35 cellular contexts compared by ENCODE assay signal in the genomic region with DNA sequence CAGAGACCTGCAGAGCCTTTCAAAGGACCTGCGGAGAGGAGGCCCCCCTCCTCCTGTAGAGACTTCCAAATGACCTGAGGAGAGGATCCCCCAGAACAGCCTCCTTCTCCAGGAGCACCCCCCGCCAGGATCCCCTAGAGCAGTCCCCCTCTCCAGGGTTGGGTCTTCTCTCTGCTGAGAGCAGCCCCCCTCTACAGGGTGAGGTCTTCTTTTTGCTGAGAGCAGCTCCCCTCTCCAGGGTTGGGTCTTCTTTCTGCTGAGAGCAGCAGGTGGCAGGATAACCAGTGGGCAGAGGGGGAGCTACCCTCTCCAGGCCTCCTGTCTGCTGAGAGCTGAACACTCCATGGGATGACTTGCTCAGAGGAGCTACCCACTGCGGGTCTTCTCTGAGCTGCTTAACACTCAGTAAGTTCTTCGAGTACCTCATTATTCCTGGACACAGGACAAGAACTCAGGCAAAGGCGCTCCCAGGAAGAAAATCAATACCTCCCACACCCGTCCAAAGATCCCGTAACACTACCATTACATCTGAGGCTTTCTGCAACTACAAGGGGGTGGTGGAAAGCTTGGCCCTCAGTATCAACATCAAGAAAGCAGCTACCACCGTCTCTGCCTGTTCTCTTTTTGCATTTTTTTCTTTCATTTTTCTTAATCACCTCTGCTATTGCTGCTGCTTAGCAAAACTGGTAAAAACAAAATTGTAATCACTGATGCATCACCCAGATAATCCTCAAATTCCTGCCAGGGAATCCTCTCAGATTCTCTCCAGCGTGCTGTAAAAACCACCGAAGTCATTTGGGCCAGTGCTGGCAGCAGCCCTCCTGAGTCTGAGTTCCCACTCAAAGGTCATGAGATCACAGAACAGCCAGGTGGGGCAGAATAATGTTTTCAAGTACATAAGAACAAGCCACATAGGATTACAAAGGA. TPM values are rescaled to one million over a fixed set of nuclear protein-coding genes. Genes with fewer than 3 reads are reported as not detected.
DNase-seq lines count a peak whose midpoint lies in the region; ATAC-seq, FAIRE-seq and TF ChIP-seq lines count a peak whose summit lies in the region.
"Had no signal": no experiment of that assay in that cellular context is flagged by ENCODE, and none has a peak within 500 bp of the region (broad histone marks: within the 10 kb centered on the region; RNA-seq: fewer than 3 reads in every experiment).

No MANE protein-coding gene starts in this region.

- peak overlapping the region; percentile 96 for H2AK5ac ChIP-seq in mesenchymal stem cell (ENCODE audit: low read length, severe bottlenecking)

- H2AFZ ChIP-seq in mesenchymal stem cell (ENCODE audit: low read depth, low read length) = no peak overlapping the region

- H3K18ac ChIP-seq in mesenchymal stem cell (ENCODE audit: low read depth in 1 of 2, low read length in 2 of 2) = no peak overlapping the region

- H4K8ac ChIP-seq in mesenchymal stem cell (ENCODE audit: low read length) = no peak overlapping the region

- peak overlapping the region; percentile 52 for H3K27ac ChIP-seq in mesenchymal stem cell (ENCODE audit: low read length, poor library complexity, severe bottlenecking)
- H3K27ac ChIP-seq in small intestine (ENCODE audit: low read depth in 1 of 2, low read length in 1 of 2) = peak overlapping the region in 1 of 2 donors; percentile 2
- H3K27ac ChIP-seq in adrenal gland = no peak overlapping the region
- H3K27ac ChIP-seq: right atrium auricular region, RWPE1, uterus had no signal

- H3K9me3 Mint-ChIP-seq in activated CD8-positive, alpha-beta memory T cell treated with anti-CD3 and anti-CD28 coated beads, Interleukin-2, amount 10 ng/mL, durations not matched to agents 7 days and 5 days (ENCODE audit: low read depth) = no peaks in the 10 kb centered on the region
- H3K9me3 Mint-ChIP-seq: activated CD4-positive, alpha-beta T cell treated with anti-CD3 and anti-CD28 coated beads, Interleukin-2, amount 10 ng/mL, durations not matched to agents 24 days and 14 days; activated naive CD8-positive, alpha-beta T cell treated with anti-CD3 and anti-CD28 coated beads, Interleukin-2, amount 10 ng/mL, durations not matched to agents 7 days and 5 days; activated T-cell treated with anti-CD3 and anti-CD28 coated beads, Interleukin-2, amount 50 U/mL, for 24 hours; dendritic cell treated with granulocyte-macrophage colony-stimulating factor and Interleukin-4, amounts not matched to agents 40 ng/mL and 50 ng/mL, for 4 days; natural killer cell; stimulated activated naive CD8-positive, alpha-beta T cell treated with anti-CD3 and anti-CD28 coated beads, Interleukin-15, Interleukin-2, amounts not matched to agents 100 ng/mL and 50 ng/mL, for 24 hours had no signal

- H2BK5ac ChIP-seq in mesenchymal stem cell (ENCODE audit: low read depth, low read length, poor library complexity, severe bottlenecking) = no peak overlapping the region

- H3K36me3 Mint-ChIP-seq in activated CD8-positive, alpha-beta memory T cell treated with anti-CD3 and anti-CD28 coated beads, Interleukin-2, amount 10 ng/mL, durations not matched to agents 7 days and 5 days = no peaks in the 10 kb centered on the region
- H3K36me3 Mint-ChIP-seq: activated naive CD8-positive, alpha-beta T cell treated with anti-CD3 and anti-CD28 coated beads, Interleukin-2, amount 10 ng/mL, durations not matched to agents 7 days and 5 days; natural killer cell had no signal

- H3K4me3 ChIP-seq in mesenchymal stem cell (ENCODE audit: insufficient read depth in 1 of 2, low read depth in 1 of 2, low read length in 2 of 2) (no peak overlapping the region), small intestine (ENCODE audit: low read depth in 1 of 2, low read length in 2 of 2) (no peak overlapping the region), adrenal gland (no peak overlapping the region)
- H3K4me3 ChIP-seq: GM23338, right atrium auricular region, SJSA1, uterus had no signal

- H3K4me1 ChIP-seq in mesenchymal stem cell (ENCODE audit: control insufficient read depth, insufficient read depth, low read depth, low read length) (peaks cover 36% of the 10 kb centered on the region), small intestine (ENCODE audit: control insufficient read depth in 2 of 2, insufficient read depth in 1 of 2, low read depth in 1 of 2, low read length in 1 of 2) (no peaks in the 10 kb centered on the region), adrenal gland (replicated peaks in 1 of 2) (peaks cover 0 to 5% of the 10 kb centered on the region in 2 donors)
- H3K4me1 ChIP-seq: right atrium auricular region, uterus had no signal

- H3K4ac ChIP-seq in mesenchymal stem cell (ENCODE audit: low read depth in 1 of 2, low read length in 2 of 2) = no peak overlapping the region

- H4K91ac ChIP-seq in mesenchymal stem cell (ENCODE audit: low read length) = peak overlapping the region; percentile 20

- DNase-seq in NCI-H82 (lab: John Stamatoyannopoulos, UW) (peak; percentile 6), NCI-H82 treated with DMSO at 0.1 percent for 48 hours (lab: John Stamatoyannopoulos, UW; ENCODE audit: unreplicated experiment) (no peak), amniotic epithelial cell (ENCODE audit: low read depth) (peak; percentile 49), mesenchymal stem cell (no peak), small intestine (peak; percentile 82), adrenal gland (no peak), NCI-H1105 treated with DMSO at 0.1 percent for 48 hours (lab: John Stamatoyannopoulos, UW) (no peak)
- no peak for DNase-seq in activated CD8-positive, alpha-beta memory T cell treated with anti-CD3 and anti-CD28 coated beads, Interleukin-2, amount 10 ng/mL, durations not matched to agents 7 days and 5 days
- DNase-seq: 8988T; activated CD4-positive, alpha-beta T cell treated with anti-CD3 and anti-CD28 coated beads, Interleukin-2, amount 10 ng/mL, durations not matched to agents 24 days and 14 days; activated gamma-delta T cell treated with Interleukin-2 at 50 U/mL for 16 hours; activated naive CD8-positive, alpha-beta T cell treated with anti-CD3 and anti-CD28 coated beads, Interleukin-2, amount 10 ng/mL, durations not matched to agents 7 days and 5 days; activated T-cell treated with anti-CD3 and anti-CD28 coated beads, Interleukin-2, amount 50 U/mL, for 24 hours; caudate nucleus; DMS79 treated with DMSO at 0.1 percent for 48 hours; KBM-7; MM.1S; natural killer cell; NCI-H1417; NCI-H2081; NCI-H446; stimulated activated CD8-positive, alpha-beta memory T cell treated with anti-CD3 and anti-CD28 coated beads, Interleukin-4, amount 100 ng/mL, for 48 hours; T-helper 9 cell; uterus had no signal

- H3K27me3 Mint-ChIP-seq in activated CD8-positive, alpha-beta memory T cell treated with anti-CD3 and anti-CD28 coated beads, Interleukin-2, amount 10 ng/mL, durations not matched to agents 7 days and 5 days = peaks cover 14% of the 10 kb centered on the region
- H3K27me3 Mint-ChIP-seq: dendritic cell treated with granulocyte-macrophage colony-stimulating factor and Interleukin-4, amounts not matched to agents 40 ng/mL and 50 ng/mL, for 4 days had no signal

- WGBS in mesenchymal stem cell = 91% methylated on average over 10 of the region's 10 CpGs
- 39 to 67% (median 50%) methylated on average over 10 of the region's 10 CpGs for WGBS in small intestine, 3 donors
- 72 to 81% (median 76%) methylated on average over 8 to 10 of the region's 10 CpGs for WGBS in adrenal gland, 4 donors

- TF ChIP-seq CTCF in adrenal gland (IDR thresholded peaks at IDR 0.05) = no peak

- H3K4me3 Mint-ChIP-seq in activated CD8-positive, alpha-beta memory T cell treated with anti-CD3 and anti-CD28 coated beads, Interleukin-2, amount 10 ng/mL, durations not matched to agents 7 days and 5 days = no peak overlapping the region
- H3K4me3 Mint-ChIP-seq: activated CD4-positive, alpha-beta T cell treated with anti-CD3 and anti-CD28 coated beads, Interleukin-2, amount 10 ng/mL, durations not matched to agents 24 days and 14 days; activated naive CD8-positive, alpha-beta T cell treated with anti-CD3 and anti-CD28 coated beads, Interleukin-2, amount 10 ng/mL, durations not matched to agents 7 days and 5 days; activated T-cell treated with anti-CD3 and anti-CD28 coated beads, Interleukin-2, amount 50 U/mL, for 24 hours; dendritic cell treated with granulocyte-macrophage colony-stimulating factor and Interleukin-4, amounts not matched to agents 40 ng/mL and 50 ng/mL, for 4 days; GM23338; natural killer cell; stimulated activated naive CD8-positive, alpha-beta T cell treated with anti-CD3 and anti-CD28 coated beads, Interleukin-15, Interleukin-2, amounts not matched to agents 100 ng/mL and 50 ng/mL, for 24 hours had no signal

- H3K14ac ChIP-seq in mesenchymal stem cell (ENCODE audit: low read length in 2 of 2) = no peak overlapping the region

- H3K9me3 ChIP-seq in mesenchymal stem cell (ENCODE audit: control insufficient read depth, low read length) (no peaks in the 10 kb centered on the region), small intestine (ENCODE audit: control insufficient read depth, low read depth) (no peaks in the 10 kb centered on the region), adrenal gland (replicated peaks in 1 of 3) (no peaks in the 10 kb centered on the region)
- H3K9me3 ChIP-seq: right atrium auricular region, SJSA1, uterus had no signal

- peaks cover 22% of the 10 kb centered on the region for H3K4me1 Mint-ChIP-seq in activated CD8-positive, alpha-beta memory T cell treated with anti-CD3 and anti-CD28 coated beads, Interleukin-2, amount 10 ng/mL, durations not matched to agents 7 days and 5 days

- CTCF ChIA-PET in activated CD8-positive, alpha-beta memory T cell treated with anti-CD3 and anti-CD28 coated beads, Interleukin-2, amount 10 ng/mL, durations not matched to agents 7 days and 5 days (lab: Charles Lee) = interaction anchor here (1.1 to 1.2 kb wide), 2 partner anchors 118 to 258 kb away, joined by 3 to 7 read pairs; no protein-coding TSS in a partner anchor

- no peak overlapping the region for H2BK120ac ChIP-seq in mesenchymal stem cell (ENCODE audit: low read depth, low read length)

- peak overlapping the region; percentile 17 for H3K4me2 ChIP-seq in mesenchymal stem cell (ENCODE audit: low read length, poor library complexity, severe bottlenecking)
- H3K4me2 ChIP-seq: GM23338 had no signal

- TF ChIP-seq POLR2A in adrenal gland (IDR thresholded peaks at IDR 0.05) = no peak

- no peak overlapping the region for H3K27ac Mint-ChIP-seq in activated CD8-positive, alpha-beta memory T cell treated with anti-CD3 and anti-CD28 coated beads, Interleukin-2, amount 10 ng/mL, durations not matched to agents 7 days and 5 days
- H3K27ac Mint-ChIP-seq: activated CD4-positive, alpha-beta T cell treated with anti-CD3 and anti-CD28 coated beads, Interleukin-2, amount 10 ng/mL, durations not matched to agents 24 days and 14 days; activated naive CD8-positive, alpha-beta T cell treated with anti-CD3 and anti-CD28 coated beads, Interleukin-2, amount 10 ng/mL, durations not matched to agents 7 days and 5 days; activated T-cell treated with anti-CD3 and anti-CD28 coated beads, Interleukin-2, amount 50 U/mL, for 24 hours; dendritic cell treated with granulocyte-macrophage colony-stimulating factor and Interleukin-4, amounts not matched to agents 40 ng/mL and 50 ng/mL, for 4 days; GM23338; natural killer cell; stimulated activated naive CD8-positive, alpha-beta T cell treated with anti-CD3 and anti-CD28 coated beads, Interleukin-15, Interleukin-2, amounts not matched to agents 100 ng/mL and 50 ng/mL, for 24 hours had no signal

- intact Hi-C loops in adrenal gland (cut with DNase I) = loop anchor here (5.0 kb wide), 1 partner anchor 118 kb away; no protein-coding TSS in a partner anchor

- H3K27me3 ChIP-seq in mesenchymal stem cell (ENCODE audit: control insufficient read depth in 1 of 2, insufficient read depth in 1 of 2, low read length in 2 of 2) = no peaks in the 10 kb centered on the region
- peaks cover 0 to 2% of the 10 kb centered on the region in 2 donors for H3K27me3 ChIP-seq in small intestine (ENCODE audit: control insufficient read depth in 2 of 2, insufficient read depth in 2 of 2, low read length in 2 of 2)
- H3K27me3 ChIP-seq in adrenal gland = no peaks in the 10 kb centered on the region
- H3K27me3 ChIP-seq: right atrium auricular region, SJSA1, uterus had no signal

- peak overlapping the region; percentile 21 for H3K9ac ChIP-seq in mesenchymal stem cell (ENCODE audit: low read length)

- no peak overlapping the region for H3K23ac ChIP-seq in mesenchymal stem cell (ENCODE audit: low read length in 2 of 2)

- no peaks in the 10 kb centered on the region for H3K79me1 ChIP-seq in mesenchymal stem cell (replicated peaks; ENCODE audit: low read length, poor library complexity, severe bottlenecking)

- H2BK12ac ChIP-seq in mesenchymal stem cell (ENCODE audit: low read length in 2 of 2) = no peak overlapping the region

- H3K36me3 ChIP-seq in mesenchymal stem cell (ENCODE audit: control insufficient read depth in 1 of 2, insufficient read depth in 2 of 2, low read depth in 1 of 2, low read length in 2 of 2) (no peaks in the 10 kb centered on the region), small intestine (ENCODE audit: control insufficient read depth in 2 of 2, insufficient read depth in 2 of 2, low read length in 2 of 2) (no peaks in the 10 kb centered on the region), adrenal gland (replicated peaks in 1 of 2) (no peaks in the 10 kb centered on the region)
- H3K36me3 ChIP-seq: right atrium auricular region, SJSA1, uterus had no signal

- FAIRE-seq in small intestine (lab: Jason Lieb, UNC) = no peak
- FAIRE-seq: keratinocyte had no signal

- no peak for ATAC-seq in activated CD8-positive, alpha-beta memory T cell treated with anti-CD3 and anti-CD28 coated beads, Interleukin-2, amount 10 ng/mL, durations not matched to agents 7 days and 5 days
- ATAC-seq: natural killer cell had no signal

- H2BK15ac ChIP-seq in mesenchymal stem cell (ENCODE audit: low read depth, poor library complexity, severe bottlenecking) = no peak overlapping the region

RNA-seq across cellular contexts. Expression of a gene that starts 5.3 kb away (rescaled TPM):
- polyA plus RNA-seq in mesenchymal stem cell (2013, experiment 1 of 2) = 29.0 TPM
- 29.2 TPM for polyA plus RNA-seq in mesenchymal stem cell (2013, experiment 2 of 2)
- polyA plus RNA-seq in small intestine (10 to 100 TPM; 45.9 to 68.0 (median 60.0) TPM), adrenal gland (100 to 1,000 TPM in 1 of 3 donors, 10 to 100 TPM in 2; 51.3 to 111 (median 66.2) TPM)
- 10 to 100 TPM; 45.9 to 81.6 (median 61.1) TPM for total RNA-seq in adrenal gland
- 10 to 100 TPM; 40.5 to 48.1 TPM for total RNA-seq in activated CD8-positive, alpha-beta memory T cell treated with anti-CD3 and anti-CD28 coated beads, Interleukin-2, amount 10 ng/mL, durations not matched to agents 7 days and 5 days

RNA-seq across cellular contexts. Expression of a gene that starts 35.4 kb away (rescaled TPM):
- polyA plus RNA-seq in mesenchymal stem cell (2013, experiment 1 of 2) = not detected
- polyA plus RNA-seq in mesenchymal stem cell (2013, experiment 2 of 2) = not detected
- polyA plus RNA-seq in small intestine = 10 to 100 TPM in 1 of 3 donors, not detected in 2; 16.0 TPM
- 1 to 10 TPM in 2 of 8 donors, under 1 TPM in 3, not detected in 3; 0.39 to 2.4 (median 0.79) TPM for total RNA-seq in adrenal gland
- 1 to 10 TPM in 1 of 3 donors, under 1 TPM in 2; 0.67 to 1.2 (median 0.80) TPM for polyA plus RNA-seq in adrenal gland
- total RNA-seq in activated CD8-positive, alpha-beta memory T cell treated with anti-CD3 and anti-CD28 coated beads, Interleukin-2, amount 10 ng/mL, durations not matched to agents 7 days and 5 days = not detected
- total RNA-seq: activated CD4-positive, alpha-beta T cell treated with anti-CD3 and anti-CD28 coated beads, Interleukin-2, amount 10 ng/mL, durations not matched to agents 24 days and 14 days; activated CD8-positive, alpha-beta memory T cell treated with anti-CD3 and anti-CD28 coated beads for 36 hours; activated naive CD8-positive, alpha-beta T cell treated with anti-CD3 and anti-CD28 coated beads, Interleukin-2, amount 10 ng/mL, durations not matched to agents 7 days and 5 days; HT1080; mononuclear cell; natural killer cell; right atrium auricular region; SJSA1 had no signal
- polyA plus RNA-seq: keratinocyte had no signal

RNA-seq across cellular contexts. Expression of a gene that starts 40.4 kb away (rescaled TPM):
- polyA plus RNA-seq in mesenchymal stem cell (2013, experiment 1 of 2) = 0.12 TPM
- 0.05 TPM for polyA plus RNA-seq in mesenchymal stem cell (2013, experiment 2 of 2)
- polyA plus RNA-seq in small intestine = 10 to 100 TPM; 10.7 to 17.2 (median 12.7) TPM
- total RNA-seq in adrenal gland = 10 to 100 TPM; 11.7 to 26.2 (median 21.8) TPM
- polyA plus RNA-seq in adrenal gland = 10 to 100 TPM; 18.8 to 43.5 (median 19.8) TPM
- total RNA-seq in activated CD8-positive, alpha-beta memory T cell treated with anti-CD3 and anti-CD28 coated beads, Interleukin-2, amount 10 ng/mL, durations not matched to agents 7 days and 5 days = 10 to 100 TPM; 34.0 to 35.8 TPM
- total RNA-seq: HT1080, osteocyte had no signal

Comparison
In these comparisons a context has a peak if more than half of its experiments do, and no peak if none do; other contexts are left out.
1. DNase-seq: peak in NCI-H82 (single experiment), amniotic epithelial cell (single experiment) and small intestine (single experiment); none in NCI-H82 treated with DMSO at 0.1 percent for 48 hours (single experiment), mesenchymal stem cell (single experiment), adrenal gland (0 of 7), activated CD8-positive, alpha-beta memory T cell treated with anti-CD3 and anti-CD28 coated beads, Interleukin-2, amount 10 ng/mL, durations not matched to agents 7 days and 5 days (single experiment) and NCI-H1105 treated with DMSO at 0.1 percent for 48 hours (single experiment).